Comparison of ENCODE assay signal across 14 cellular contexts in genomic region chr18:61955644-61956043, GRCh38.
A peak's percentile ranks its signal among the peaks of the same experiment; 100 is the strongest.
DNase-seq lines count a peak whose midpoint lies in the region; ATAC-seq, FAIRE-seq and TF ChIP-seq lines count a peak whose summit lies in the region.
"Had no signal": no experiment of that assay in that cellular context is flagged by ENCODE, and none has a peak within 500 bp of the region (broad histone marks: within the 10 kb centered on the region; RNA-seq: fewer than 3 reads in every experiment).

No MANE protein-coding gene starts in this region.

- H3K9me2 ChIP-seq in GM23338 (ENCODE audit: insufficient read depth) = 0 out of 2 replicates have a peak, but pooled peaks cover 4% of the 10 kb centered on the region

- dilution Hi-C loops in mammary epithelial cell (cut with HindIII; ENCODE audit: low sequenced_read_pairs) = no loop called here

- peak overlapping the region; percentile 28; the same call in 1 of the 2 replicates for H2AFZ ChIP-seq in GM23338
- H2AFZ ChIP-seq in mammary epithelial cell (ENCODE audit: low read depth, low read length) = no peak overlapping the region

- no peak for FAIRE-seq in small intestine (lab: Jason Lieb, UNC)

- no peaks in the 10 kb centered on the region for H3K9me3 ChIP-seq in mammary epithelial cell (replicated peaks; ENCODE audit: insufficient read depth, low read length)
- H3K9me3 ChIP-seq in BE2C = no peaks in the 10 kb centered on the region
- no peaks in the 10 kb centered on the region for H3K9me3 ChIP-seq in small intestine (ENCODE audit: control insufficient read depth, low read depth)

- DNase-seq in GM23338 (ENCODE audit: low spot score) (no peak), dermis blood vessel endothelial cell (peak; percentile 64), mammary epithelial cell (no peak), BE2C (no peak), small intestine (no peak), HUDEP-2 (lab: John Stamatoyannopoulos, UW; ENCODE audit: unreplicated experiment in 76 of 76) (no peak)
- DNase-seq: activated B cell treated with CpG ODN at 0.5 μM for 24 hours; activated gamma-delta T cell treated with Interleukin-2 at 50 U/mL for 16 hours; central memory CD4-positive, alpha-beta T cell; DMS 273 treated with DMSO at 0.1 percent for 48 hours; kidney glomerular epithelial cell; NCI-H2029 treated with DMSO at 0.1 percent for 48 hours had no signal

- no peak overlapping the region for H3K4me2 ChIP-seq in GM23338
- no peak overlapping the region for H3K4me2 ChIP-seq in mammary epithelial cell (ENCODE audit: insufficient read depth, low read depth, low read length)

- H3K27me3 ChIP-seq in GM23338 (ENCODE audit: insufficient read depth) = no peaks in the 10 kb centered on the region
- no peaks in the 10 kb centered on the region for H3K27me3 ChIP-seq in mammary epithelial cell (ENCODE audit: insufficient read depth, low read length)
- H3K27me3 ChIP-seq in BE2C = no peaks in the 10 kb centered on the region
- H3K27me3 ChIP-seq in small intestine (ENCODE audit: control insufficient read depth in 2 of 2, insufficient read depth in 2 of 2, low read length in 2 of 2) = no peaks in the 10 kb centered on the region

- in situ Hi-C loops in mammary epithelial cell (cut with MboI; ENCODE audit: low sequenced_read_pairs in 2 of 2) = no loop called here

- no peak overlapping the region for H3K27ac Mint-ChIP-seq in GM23338
- H3K27ac Mint-ChIP-seq: activated B cell treated with CpG ODN at 0.5 μM for 24 hours had no signal

- peaks cover 14% of the 10 kb centered on the region for H3K4me1 Mint-ChIP-seq in GM23338

- H3K36me3 Mint-ChIP-seq in GM23338 (ENCODE audit: low read depth) = no peaks in the 10 kb centered on the region

- H3K79me2 ChIP-seq in GM23338 (replicated peaks; ENCODE audit: insufficient read depth) (no peaks in the 10 kb centered on the region), mammary epithelial cell (ENCODE audit: insufficient read depth, low read length) (no peaks in the 10 kb centered on the region)

- peak; percentile 51 for ATAC-seq in GM18907 (IDR thresholded peaks at IDR 0.05; ENCODE audit: unreplicated experiment)
- ATAC-seq in GM23338 = no peak
- ATAC-seq in HG03457 (IDR thresholded peaks at IDR 0.05; ENCODE audit: unreplicated experiment) = peak; percentile 38

- no TSS peak for BruUV-seq in mammary epithelial cell (replicated peaks; lab: Mats Ljungman, UMichigan)

- H3K4me3 Mint-ChIP-seq in GM23338 = no peak overlapping the region
- H3K4me3 Mint-ChIP-seq: activated B cell treated with CpG ODN at 0.5 μM for 24 hours had no signal

- H3K27ac ChIP-seq in GM23338 (ENCODE audit: low read depth) (no peak overlapping the region), mammary epithelial cell (ENCODE audit: insufficient read depth, low read depth, low read length) (no peak overlapping the region), small intestine (ENCODE audit: low read depth in 1 of 2, low read length in 1 of 2) (no peak overlapping the region)

- no peak overlapping the region for H3K9ac ChIP-seq in mammary epithelial cell (ENCODE audit: insufficient read depth, low read length)

- H4K20me1 ChIP-seq in GM23338 (replicated peaks; ENCODE audit: insufficient read depth) (no peaks in the 10 kb centered on the region), mammary epithelial cell (ENCODE audit: insufficient read depth, low read length) (no peaks in the 10 kb centered on the region)

- H3F3A ChIP-seq in GM23338 (replicated peaks; ENCODE audit: low read depth) = no peaks in the 10 kb centered on the region

- CTCF ChIA-PET in mammary epithelial cell (lab: Charles Lee; ENCODE audit: low non-redundant PET) = no interaction called here

- H3K9me3 Mint-ChIP-seq in GM23338 = no peaks in the 10 kb centered on the region
- H3K9me3 Mint-ChIP-seq: activated B cell treated with CpG ODN at 0.5 μM for 24 hours had no signal

- intact Hi-C loops in mammary epithelial cell (cut with micrococcal nuclease) = no loop called here

- WGBS in mammary epithelial cell (ENCODE audit: low coverage, missing lambda C conversion rate) = 87% methylated on average over 2 of the region's 2 CpGs
- 67 to 80% (median 78%) methylated on average over 2 of the region's 2 CpGs for WGBS in small intestine, 3 donors

- TF ChIP-seq CTCF in GM23338 (conservative IDR thresholded peaks at IDR 0.05; ENCODE audit: low read depth in 2 of 2) (no peak), mammary epithelial cell (conservative IDR thresholded peaks at IDR 0.05 in 1 of 2, IDR thresholded peaks at IDR 0.05 in 1 of 2; ENCODE audit: extremely low read depth in 1 of 2, insufficient read depth in 1 of 2, low read depth in 1 of 2, low read length in 2 of 2) (no peak), BE2C (IDR thresholded peaks at IDR 0.05; ENCODE audit: low read depth, low read length) (no peak)

- H3K36me3 ChIP-seq in GM23338 (ENCODE audit: insufficient read depth) = no peaks in the 10 kb centered on the region
- H3K36me3 ChIP-seq in mammary epithelial cell (ENCODE audit: insufficient read depth, low read length) = no peaks in the 10 kb centered on the region
- no peaks in the 10 kb centered on the region for H3K36me3 ChIP-seq in BE2C
- H3K36me3 ChIP-seq in small intestine (ENCODE audit: control insufficient read depth in 2 of 2, insufficient read depth in 2 of 2, low read length in 2 of 2) = no peaks in the 10 kb centered on the region

- peaks cover 6% of the 10 kb centered on the region for H3K27me3 Mint-ChIP-seq in GM23338 (ENCODE audit: insufficient read depth, low read depth, poor library complexity)

- peaks cover 4% of the 10 kb centered on the region; the same call in 1 of the 2 replicates for H3K4me1 ChIP-seq in GM23338 (ENCODE audit: insufficient read depth)
- peaks cover 30% of the 10 kb centered on the region for H3K4me1 ChIP-seq in mammary epithelial cell (ENCODE audit: insufficient read depth, low read length)
- H3K4me1 ChIP-seq in BE2C = no peaks in the 10 kb centered on the region
- H3K4me1 ChIP-seq in small intestine (ENCODE audit: control insufficient read depth in 2 of 2, insufficient read depth in 1 of 2, low read depth in 1 of 2, low read length in 1 of 2) = no peaks in the 10 kb centered on the region

- H3K4me3 ChIP-seq in GM23338 (no peak overlapping the region), mammary epithelial cell (replicated peaks in 1 of 3; ENCODE audit: insufficient read depth in 1 of 3, low read depth in 2 of 3, low read length in 3 of 3) (no peak overlapping the region), BE2C (ENCODE audit: low read depth, low read length) (no peak overlapping the region), small intestine (ENCODE audit: low read depth in 1 of 2, low read length in 2 of 2) (no peak overlapping the region)

TF ChIP-seq in GM23338, 12 proteins besides CTCF, POLR2A, EP300 and RAD21 (continues in another document):
- TF ChIP-seq CREB1 (CRISPR knock-in tag; IDR thresholded peaks at IDR 0.05; ENCODE audit: low read depth) (no peak), ZNF114 (CRISPR knock-in tag; IDR thresholded peaks at IDR 0.05) (no peak), EZH2 (IDR thresholded peaks at IDR 0.05; ENCODE audit: low read depth, unreplicated experiment) (no peak), POLR2AphosphoS5 (IDR thresholded peaks at IDR 0.05; ENCODE audit: low read depth) (no peak), JUNB (IDR thresholded peaks at IDR 0.05; ENCODE audit: unreplicated experiment) (no peak), ETS1 (IDR thresholded peaks at IDR 0.05) (no peak)
